Comparison of ENCODE assay signal across 11 cellular contexts in genomic region chr15:38461089-38461833, GRCh38. TPM values are rescaled to one million over a fixed set of nuclear protein-coding genes. Genes with fewer than 3 reads are reported as not detected.
DNase-seq lines count a peak whose midpoint lies in the region; ATAC-seq, FAIRE-seq and TF ChIP-seq lines count a peak whose summit lies in the region.
"Had no signal": no experiment of that assay in that cellular context is flagged by ENCODE, and none has a peak within 500 bp of the region (broad histone marks: within the 10 kb centered on the region; RNA-seq: fewer than 3 reads in every experiment).

No MANE protein-coding gene starts in this region.

- WGBS in GM23248 (ENCODE audit: low coverage in 1 of 2, low lambda C conversion rate in 2 of 2, missing lambda C conversion rate in 2 of 2), 2 experiments = 85 to 95% methylated on average over 2 of the region's 2 CpGs
- WGBS in transverse colon (ENCODE audit: low coverage in 1 of 2), 2 donors = 72 to 80% methylated on average over 2 of the region's 2 CpGs

- H3F3A ChIP-seq in GM23248 (ENCODE audit: insufficient read depth) = no peaks in the 10 kb centered on the region
- no peaks in the 10 kb centered on the region for H3F3A ChIP-seq in Loucy (ENCODE audit: low read depth)

- no peak overlapping the region for H2AFZ ChIP-seq in GM23248
- H2AFZ ChIP-seq in Loucy (ENCODE audit: low read length) = no peak overlapping the region

- H3K9ac ChIP-seq in GM23248 (no peak overlapping the region), Loucy (ENCODE audit: low read depth, low read length, poor library complexity, severe bottlenecking) (no peak overlapping the region)

- 0 out of 2 replicates have a peak overlapping the region, but pooled peaks have one; percentile 7 for H3K27ac ChIP-seq in GM23248
- no peak overlapping the region for H3K27ac ChIP-seq in left lung
- no peak overlapping the region for H3K27ac ChIP-seq in transverse colon
- H3K27ac ChIP-seq: tibial nerve had no signal

- in situ Hi-C loops in GM23248 (cut with MboI) (loop anchor here (10.0 kb wide), 1 partner anchor 234 kb away; no protein-coding TSS in a partner anchor), transverse colon (cut with MboI; ENCODE audit: low pct_ligation_motif_present in 1 of 4, low pct_unique_long_range_greater_than_20kb in 1 of 4, low sequenced_read_pairs in 3 of 4) (loop anchor here in 1 of 4 donors (25.0 kb wide), 1 partner anchor 226 kb away; no protein-coding TSS in a partner anchor)

- no peak for FAIRE-seq in RCC 7860 (lab: Jason Lieb, UNC)
- FAIRE-seq: endometrium had no signal

- intact Hi-C loops in left lung (cut with DNase I) (no loop called here), transverse colon (cut with DNase I; ENCODE audit: low total_unique reads) (no loop called here)

- no peaks in the 10 kb centered on the region for H3K9me2 ChIP-seq in GM23248 (ENCODE audit: insufficient read depth)
- H3K9me2 ChIP-seq in Loucy (replicated peaks; ENCODE audit: low read depth, low read length) = no peaks in the 10 kb centered on the region

- DNase-seq in GM23248 = peak; percentile 59
- no peak for DNase-seq in left lung
- DNase-seq in transverse colon = no peak
- no peak for DNase-seq in RCC 7860 (ENCODE audit: low spot score)
- no peak for DNase-seq in NCI-H2196 treated with DMSO at 0.1 percent for 48 hours (lab: John Stamatoyannopoulos, UW; ENCODE audit: unreplicated experiment)
- DNase-seq in NCI-H2196 (lab: John Stamatoyannopoulos, UW; ENCODE audit: unreplicated experiment) = no peak
- DNase-seq: stimulated activated CD4-positive, alpha-beta T cell treated with anti-CD3 and anti-CD28 coated beads, Interleukin-12 subunit alpha, Interleukin-12 subunit beta, amount 100 ng/mL, for 4 hours had no signal

- TF ChIP-seq POLR2A in transverse colon (IDR thresholded peaks at IDR 0.05) = no peak

- H3K4me1 ChIP-seq in GM23248 (ENCODE audit: insufficient read depth) (peaks cover 7% of the 10 kb centered on the region), Loucy (ENCODE audit: insufficient read depth, low read length, poor library complexity, severe bottlenecking) (peaks cover 58% of the 10 kb centered on the region), left lung (peaks cover 0 to 14% of the 10 kb centered on the region in 2 donors), transverse colon (peaks cover 0 to 32% (median 17%) of the 10 kb centered on the region in 4 donors)

- H3K79me2 ChIP-seq in GM23248 (ENCODE audit: insufficient read depth) (peaks cover 92% of the 10 kb centered on the region), Loucy (ENCODE audit: insufficient read depth, low read length) (peaks cover 94% of the 10 kb centered on the region)

- H4K20me1 ChIP-seq in GM23248 (ENCODE audit: insufficient read depth) = no peaks in the 10 kb centered on the region
- peaks cover 71% of the 10 kb centered on the region for H4K20me1 ChIP-seq in Loucy (ENCODE audit: insufficient read depth, low read length, poor library complexity, severe bottlenecking)

- H3K4me3 ChIP-seq in GM23248 (peak overlapping the region; percentile 30; the same call in 1 of the 2 replicates), Loucy (ENCODE audit: low read length, poor library complexity, severe bottlenecking) (peak overlapping the region; percentile 0), left lung (no peak overlapping the region), transverse colon (no peak overlapping the region)
- H3K4me3 ChIP-seq: tibial nerve had no signal

- TF ChIP-seq CTCF in Loucy (conservative IDR thresholded peaks at IDR 0.05; ENCODE audit: low read length) = no peak
- TF ChIP-seq CTCF in left lung (IDR thresholded peaks at IDR 0.05) = no peak
- no peak for TF ChIP-seq CTCF in transverse colon (IDR thresholded peaks at IDR 0.05)

- H3K36me3 ChIP-seq in GM23248 (ENCODE audit: low read depth) (0 out of 2 replicates have a peak, but pooled peaks cover 2% of the 10 kb centered on the region), Loucy (ENCODE audit: insufficient read depth, low read length) (0 out of 2 replicates have a peak, but pooled peaks cover 3% of the 10 kb centered on the region), left lung (no peaks in the 10 kb centered on the region), transverse colon (no peaks in the 10 kb centered on the region)

- TF ChIP-seq EP300 in transverse colon (IDR thresholded peaks at IDR 0.05; ENCODE audit: low read depth) = no peak

- ATAC-seq in GM18861 (IDR thresholded peaks at IDR 0.05; ENCODE audit: unreplicated experiment) (peak; percentile 80), left lung (peak; percentile 62)

- H3K4me2 ChIP-seq in GM23248 (ENCODE audit: unreplicated experiment) = peak overlapping the region; percentile 26
- H3K4me2 ChIP-seq in Loucy (ENCODE audit: low read depth, low read length, poor library complexity, severe bottlenecking) = peak overlapping the region; percentile 95

- H3K27me3 ChIP-seq in GM23248 (replicated peaks; ENCODE audit: insufficient read depth) (no peaks in the 10 kb centered on the region), Loucy (ENCODE audit: insufficient read depth, low read length, poor library complexity, severe bottlenecking) (no peaks in the 10 kb centered on the region), left lung (no peaks in the 10 kb centered on the region), transverse colon (no peaks in the 10 kb centered on the region)
- H3K27me3 ChIP-seq: tibial nerve had no signal

- H3K9me3 ChIP-seq in GM23248 (ENCODE audit: low read depth) (no peaks in the 10 kb centered on the region), Loucy (ENCODE audit: insufficient read depth, low read depth, low read length) (no peaks in the 10 kb centered on the region), left lung (no peaks in the 10 kb centered on the region), transverse colon (no peaks in the 10 kb centered on the region)
- H3K9me3 ChIP-seq: tibial nerve had no signal

RNA-seq across cellular contexts. Expression of gene FAM98B, which starts 7.3 kb away (rescaled TPM):
- 4.2 and 4.7 TPM in 2 replicates for total RNA-seq in GM23248 (2014; rRNA removed; shearing (Covaris generic))
- polyA plus RNA-seq in GM23248 (2016; fragmentation: Nextera tagmentation; extraction: Ambion mirVana) = 1.7 and 1.8 TPM in 2 replicates
- 10 to 100 TPM; 16.7 to 20.3 TPM for total RNA-seq in left lung
- total RNA-seq in transverse colon = 10 to 100 TPM in 1 of 4 donors, 1 to 10 TPM in 3; 5.2 to 12.2 (median 7.6) TPM

Comparison
In these comparisons a context has a peak if more than half of its experiments do, and no peak if none do; other contexts are left out.
1. H3K4me3 ChIP-seq: peak in GM23248 (single experiment) and Loucy (single experiment); none in left lung (0 of 2) and transverse colon (0 of 4).